In genomic region chr14:100544506-100545141, GRCh38 we compare ENCODE assay signal across 19 cellular contexts. TPM values are rescaled to one million over a fixed set of nuclear protein-coding genes. Genes with fewer than 3 reads are reported as not detected.
DNase-seq lines count a peak whose midpoint lies in the region; ATAC-seq lines count a peak whose summit lies in the region.
"Had no signal": no experiment of that assay in that cellular context is flagged by ENCODE, and none has a peak within 500 bp of the region (broad histone marks: within the 10 kb centered on the region; RNA-seq: fewer than 3 reads in every experiment).

No MANE protein-coding gene starts in this region.

- no peak for ATAC-seq in T-helper 17 cell
- ATAC-seq in GM21619 (IDR thresholded peaks at IDR 0.05; ENCODE audit: unreplicated experiment), result no peak
- no peak for ATAC-seq in HG03097 (IDR thresholded peaks at IDR 0.05; ENCODE audit: low FRiP score, unreplicated experiment)
- ATAC-seq in left lobe of liver, result no peak
- ATAC-seq: CD8-positive, alpha-beta T cell; SK-N-SH treated with all-trans-retinoic acid at 6 μM for 48 hours had no signal

- H3K14ac ChIP-seq in neuronal stem cell (ENCODE audit: low read length), result no peak overlapping the region

- DNase-seq in 8988T, result peak; percentile 32
- no peak for DNase-seq in T-helper 17 cell
- no peak for DNase-seq in neuronal stem cell (ENCODE audit: low spot score)
- DNase-seq in left lobe of liver (ENCODE audit: low spot score), result no peak
- DNase-seq: Calu3; CD8-positive, alpha-beta T cell; DMS153; GOT3; NCI-H1092 treated with DMSO at 0.1 percent for 48 hours; NCI-H1436 treated with DMSO at 0.1 percent for 48 hours; NCI-H1930; NCI-H69; PC-9 had no signal

- H2AFZ ChIP-seq in neuronal stem cell (ENCODE audit: low read length), result no peak overlapping the region
- H2AFZ ChIP-seq: PC-9 had no signal

- no peaks in the 10 kb centered on the region for H3K9me3 ChIP-seq in BLaER1 treated with 17β-estradiol and CSF1 and Interleukin-3, amounts not matched to agents 10 nM and 100 nM (replicated peaks in 1 of 11)
- no peaks in the 10 kb centered on the region for H3K9me3 ChIP-seq in T-helper 17 cell (ENCODE audit: control insufficient read depth, low read length, poor library complexity, severe bottlenecking)
- no peaks in the 10 kb centered on the region for H3K9me3 ChIP-seq in neuronal stem cell (replicated peaks in 1 of 2; ENCODE audit: control insufficient read depth in 2 of 2, insufficient read depth in 1 of 2, low read depth in 1 of 2, low read length in 2 of 2)

- H3K27ac ChIP-seq in BLaER1 treated with 17β-estradiol and CSF1 and Interleukin-3, amounts not matched to agents 10 nM and 100 nM, result peak overlapping the region in 4 of 11 experiments; percentile 8 to 31 (median 18); a peak in 3 of 22 replicates
- no peak overlapping the region for H3K27ac ChIP-seq in neuronal stem cell (replicated peaks; ENCODE audit: low read length)
- H3K27ac ChIP-seq: HL-60, KMS-11, PC-9 had no signal

- no peak overlapping the region for H2BK120ac ChIP-seq in neuronal stem cell (ENCODE audit: low read depth, low read length)

- H3K4me3 Mint-ChIP-seq in T-helper 17 cell, result no peak overlapping the region

- peak overlapping the region; percentile 62 for H3K23ac ChIP-seq in neuronal stem cell (ENCODE audit: low read depth, low read length, poor library complexity)

- no peak overlapping the region for H2BK5ac ChIP-seq in neuronal stem cell (ENCODE audit: low read length)

- H4K91ac ChIP-seq in neuronal stem cell (ENCODE audit: low read depth, low read length, poor library complexity), result no peak overlapping the region

- no peaks in the 10 kb centered on the region for H3K36me3 ChIP-seq in BLaER1 treated with 17β-estradiol and CSF1 and Interleukin-3, amounts not matched to agents 10 nM and 100 nM
- H3K36me3 ChIP-seq in neuronal stem cell (replicated peaks in 1 of 2; ENCODE audit: control insufficient read depth in 2 of 2, insufficient read depth in 2 of 2, low read length in 2 of 2), result peaks cover 0 to 6% of the 10 kb centered on the region in 2 donors

- H3K18ac ChIP-seq in neuronal stem cell (ENCODE audit: low read length), result peak overlapping the region; percentile 76

- peak overlapping the region; percentile 51 for H2AK5ac ChIP-seq in neuronal stem cell (ENCODE audit: low read depth, low read length)

- H3K4me1 Mint-ChIP-seq in T-helper 17 cell, result peaks cover 11% of the 10 kb centered on the region

- H3K4me1 ChIP-seq in BLaER1 treated with 17β-estradiol and CSF1 and Interleukin-3, amounts not matched to agents 10 nM and 100 nM, result peaks cover 30 to 94% (median 88%) of the 10 kb centered on the region in 10 experiments
- peaks cover 4 to 11% of the 10 kb centered on the region in 2 donors for H3K4me1 ChIP-seq in neuronal stem cell (ENCODE audit: control insufficient read depth in 2 of 2, insufficient read depth in 1 of 2, low read depth in 1 of 2, low read length in 2 of 2)

- H4K20me1 ChIP-seq in BLaER1 treated with 17β-estradiol and CSF1 and Interleukin-3, amounts not matched to agents 10 nM and 100 nM, result peaks cover 0 to 19% (median 0%) of the 10 kb centered on the region in 11 experiments; a peak in 4 of 22 replicates

- no peak overlapping the region for H3K9ac ChIP-seq in BLaER1 treated with 17β-estradiol and CSF1 and Interleukin-3, amounts not matched to agents 10 nM and 100 nM
- H3K9ac ChIP-seq in neuronal stem cell (ENCODE audit: low read depth, low read length, poor library complexity), result peak overlapping the region; percentile 25
- H3K9ac ChIP-seq: KMS-11 had no signal

- H3K4ac ChIP-seq in neuronal stem cell (ENCODE audit: low read length), result no peak overlapping the region

- no peak overlapping the region for H2BK15ac ChIP-seq in neuronal stem cell (ENCODE audit: low read length)

- H3K27me3 ChIP-seq in BLaER1 treated with 17β-estradiol and CSF1 and Interleukin-3, amounts not matched to agents 10 nM and 100 nM, result peaks cover 0 to 20% (median 0%) of the 10 kb centered on the region in 11 experiments; a peak in 6 of 22 replicates
- H3K27me3 ChIP-seq in neuronal stem cell (ENCODE audit: control insufficient read depth in 3 of 3, insufficient read depth in 3 of 3, low read depth in 1 of 3, low read length in 3 of 3), result peaks cover 0 to 11% (median 9%) of the 10 kb centered on the region in 3 experiments

- H3K4me2 ChIP-seq in BLaER1 treated with 17β-estradiol and CSF1 and Interleukin-3, amounts not matched to agents 10 nM and 100 nM, result peak overlapping the region in 9 of 11 experiments; percentile 30 to 70 (median 52); a peak in 12 of 22 replicates
- H3K4me2 ChIP-seq in neuronal stem cell (ENCODE audit: insufficient read depth, low read length, poor library complexity, severe bottlenecking), result no peak overlapping the region
- H3K4me2 ChIP-seq: PC-9 had no signal

- H2BK12ac ChIP-seq in neuronal stem cell (ENCODE audit: low read length), result peak overlapping the region; percentile 35

- H3K36me3 Mint-ChIP-seq in T-helper 17 cell (ENCODE audit: low read depth), result no peaks in the 10 kb centered on the region
- H3K36me3 Mint-ChIP-seq: CD8-positive, alpha-beta T cell had no signal

- no peak overlapping the region for H4K8ac ChIP-seq in neuronal stem cell (ENCODE audit: low read depth, low read length)

- no peaks in the 10 kb centered on the region for H3K27me3 Mint-ChIP-seq in T-helper 17 cell

- WGBS in neuronal stem cell (ENCODE audit: extremely low coverage in 2 of 2, insufficient read length in 2 of 2, insufficient replicate concordance in 1 of 2), 2 donors, result no CpG with 5 or more reads among the region's 15 CpGs

- no peak overlapping the region for H3K4me3 ChIP-seq in BLaER1 treated with 17β-estradiol and CSF1 and Interleukin-3, amounts not matched to agents 10 nM and 100 nM
- no peak overlapping the region for H3K4me3 ChIP-seq in neuronal stem cell (ENCODE audit: low read length in 2 of 2)
- H3K4me3 ChIP-seq: PC-9 had no signal

- H3K79me1 ChIP-seq in neuronal stem cell (ENCODE audit: low read depth, low read length), result peaks cover 2% of the 10 kb centered on the region

- H3K27ac Mint-ChIP-seq in T-helper 17 cell, result peak overlapping the region; percentile 27

RNA-seq across cellular contexts. Expression of gene BEGAIN, which starts 42.6 kb away (rescaled TPM):
- total RNA-seq in T-helper 17 cell (1 to 10 TPM in 1 of 2 donors, under 1 TPM in 1; 0.50 to 4.5 TPM), left lobe of liver (0.70 TPM)
- 20.9 TPM for polyA plus RNA-seq in neuronal stem cell (2013, experiment 1 of 2)
- polyA plus RNA-seq in neuronal stem cell (2013, experiment 2 of 2), result 20.1 TPM
- total RNA-seq: PC-9 had no signal
